ENCODE assay signal across 1 cellular context in genomic region chr22:42844756-42845155, GRCh38.
A peak's percentile ranks its signal among the peaks of the same experiment; 100 is the strongest.
TF ChIP-seq lines count a peak whose summit lies in the region.

No MANE protein-coding gene starts in this region.

TF ChIP-seq in endothelial cell of umbilical vein, 7 proteins besides CTCF, POLR2A, EP300 and RAD21 (continued from another document):
- TF ChIP-seq JUN (IDR thresholded peaks at IDR 0.05; ENCODE audit: borderline replicate concordance, insufficient read depth, insufficient read length, low read depth) (peak; percentile 22), GATA2 (IDR thresholded peaks at IDR 0.05; ENCODE audit: insufficient read depth, insufficient read length, low read depth, low read length) (peak; percentile 60)
